In the genomic region with DNA sequence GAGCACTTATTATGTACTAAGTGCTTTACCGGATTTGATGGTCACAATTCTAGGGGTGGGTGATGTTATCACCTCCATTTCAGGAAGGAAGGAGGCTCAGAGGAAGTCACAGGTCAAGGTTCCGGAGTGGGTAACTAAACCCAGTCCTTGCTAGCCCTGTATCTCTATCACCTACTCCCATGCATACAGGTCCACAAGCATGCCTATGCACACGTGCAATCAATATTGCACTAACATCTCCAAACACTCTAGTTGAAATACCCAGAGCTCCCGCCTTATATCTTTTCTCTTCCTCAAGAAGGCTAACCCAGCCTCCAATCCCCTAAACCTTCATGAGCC, we compare ENCODE assay signal across 8 cellular contexts. TPM values are rescaled to one million over a fixed set of nuclear protein-coding genes. Genes with fewer than 3 reads are reported as not detected.
DNase-seq lines count a peak whose midpoint lies in the region; ATAC-seq and TF ChIP-seq lines count a peak whose summit lies in the region.

No MANE protein-coding gene starts in this region.

- no peak for DNase-seq in CD4-positive, alpha-beta T cell
- DNase-seq in brain microvascular endothelial cell (no peak), mesothelial cell of epicardium (ENCODE audit: low spot score in 2 of 2, unreplicated experiment in 2 of 2) (no peak), GM19240 (ENCODE audit: insufficient read length, low spot score) (no peak)
- DNase-seq in stimulated activated CD4-positive, alpha-beta T cell treated with anti-CD3 and anti-CD28 coated beads, Interleukin-2, amount 100 ng/mL, for 24 hours, result no peak

- intact Hi-C loops in CD4-positive, alpha-beta T cell (cut with DNase I, micrococcal nuclease), result no loop called here

- H3K27ac Mint-ChIP-seq in CD4-positive, alpha-beta T cell, result peak overlapping the region; percentile 98
- H3K27ac Mint-ChIP-seq in mesothelial cell of epicardium, result peak overlapping the region; percentile 99

- no peaks in the 10 kb centered on the region for H3K4me1 ChIP-seq in HUES64 (ENCODE audit: insufficient read depth, low read length)

- 75% methylated on average over 4 of the region's 4 CpGs for WGBS in HUES64

- H3K27ac ChIP-seq in CD4-positive, alpha-beta T cell (ENCODE audit: low read depth, low read length), result peak overlapping the region; percentile 91
- H3K27ac ChIP-seq in HUES64 (ENCODE audit: low read depth, low read length) (no peak overlapping the region), brain microvascular endothelial cell (peak overlapping the region; percentile 96)

- peak overlapping the region; percentile 76 for H3K9ac ChIP-seq in HUES64 (ENCODE audit: low read depth, low read length)

- H3K9me3 ChIP-seq in CD4-positive, alpha-beta T cell (ENCODE audit: control insufficient read depth, low read length), result no peaks in the 10 kb centered on the region
- no peaks in the 10 kb centered on the region for H3K9me3 ChIP-seq in HUES64 (ENCODE audit: insufficient read depth, low read depth, low read length)

- H3K27me3 ChIP-seq in CD4-positive, alpha-beta T cell (ENCODE audit: control insufficient read depth, insufficient read depth, low read length), result no peaks in the 10 kb centered on the region
- H3K27me3 ChIP-seq in HUES64 (ENCODE audit: insufficient read depth, low read length) (peaks cover 21% of the 10 kb centered on the region), brain microvascular endothelial cell (replicated peaks) (no peaks in the 10 kb centered on the region)

- no peak for TF ChIP-seq CTCF in CD4-positive, alpha-beta T cell (IDR thresholded peaks at IDR 0.05)
- TF ChIP-seq CTCF in brain microvascular endothelial cell (IDR thresholded peaks at IDR 0.05; ENCODE audit: low read depth, low read length, missing control alignments) (no peak), mesothelial cell of epicardium (IDR thresholded peaks at IDR 0.05; ENCODE audit: unreplicated experiment) (no peak)

- no peaks in the 10 kb centered on the region for H3K9me3 Mint-ChIP-seq in CD4-positive, alpha-beta T cell
- no peaks in the 10 kb centered on the region for H3K9me3 Mint-ChIP-seq in mesothelial cell of epicardium

- no peaks in the 10 kb centered on the region for H3K27me3 Mint-ChIP-seq in CD4-positive, alpha-beta T cell
- no peaks in the 10 kb centered on the region for H3K27me3 Mint-ChIP-seq in mesothelial cell of epicardium (ENCODE audit: low read depth)

- POLR2A ChIA-PET in CD4-positive, alpha-beta T cell (lab: Charles Lee), result interaction anchor here (2.5 to 5.4 kb wide), 2 partner anchors 10 to 18 kb away, joined by 13 to 38 read pairs; a partner anchor contains a TSS

- no peaks in the 10 kb centered on the region for H3K36me3 ChIP-seq in HUES64 (ENCODE audit: insufficient read depth, low read length)
- H3K36me3 ChIP-seq in brain microvascular endothelial cell (replicated peaks), result no peaks in the 10 kb centered on the region

- H3K4me3 ChIP-seq in HUES64 (ENCODE audit: low read length) (peak overlapping the region; percentile 62), brain microvascular endothelial cell (ENCODE audit: low read depth, low read length) (peak overlapping the region; percentile 59)

- in situ Hi-C loops in brain microvascular endothelial cell (cut with HindIII; ENCODE audit: low pct_ligation_motif_present, low sequenced_read_pairs), result no loop called here

- CTCF ChIA-PET in CD4-positive, alpha-beta T cell (lab: Charles Lee), result interaction anchor here (0.6 to 6.4 kb wide), 5 partner anchors 10 to 1333 kb away, joined by 4 to 40 read pairs (median 7); a partner anchor contains a TSS

- ATAC-seq in CD4-positive, alpha-beta T cell (ENCODE audit: poor library complexity), result peak; percentile 15
- ATAC-seq in HG03196 (IDR thresholded peaks at IDR 0.05; ENCODE audit: unreplicated experiment), result no peak
- ATAC-seq in HG02798 (IDR thresholded peaks at IDR 0.05; ENCODE audit: poor library complexity, unreplicated experiment), result no peak

- peaks cover 14% of the 10 kb centered on the region for H3K36me3 Mint-ChIP-seq in CD4-positive, alpha-beta T cell (ENCODE audit: low read depth)
- H3K36me3 Mint-ChIP-seq in mesothelial cell of epicardium, result no peaks in the 10 kb centered on the region

- peak overlapping the region; percentile 97 for H3K4me3 Mint-ChIP-seq in CD4-positive, alpha-beta T cell
- H3K4me3 Mint-ChIP-seq in mesothelial cell of epicardium, result peak overlapping the region; percentile 93

- H3K4me1 Mint-ChIP-seq in CD4-positive, alpha-beta T cell (ENCODE audit: low read depth), result peaks cover 55% of the 10 kb centered on the region
- peaks cover 37% of the 10 kb centered on the region for H3K4me1 Mint-ChIP-seq in mesothelial cell of epicardium

RNA-seq across cellular contexts. Expression of a gene that starts 17.8 kb away (rescaled TPM):
- 100 to 1,000 TPM; 422 to 424 TPM for total RNA-seq in CD4-positive, alpha-beta T cell
- 0.25 TPM for polyA plus RNA-seq in HUES64 (2013, experiment 1 of 2)
- polyA plus RNA-seq in HUES64 (2013, experiment 2 of 2), result 0.44 TPM
- 272 to 287 TPM (median 278 TPM) in 3 replicates for total RNA-seq in mesothelial cell of epicardium

RNA-seq across cellular contexts. Expression of a gene that starts 26.3 kb away (rescaled TPM):
- 10 to 100 TPM; 32.5 to 32.6 TPM for total RNA-seq in CD4-positive, alpha-beta T cell
- polyA plus RNA-seq in HUES64 (2013, experiment 1 of 2), result 34.4 TPM
- 45.5 TPM for polyA plus RNA-seq in HUES64 (2013, experiment 2 of 2)
- 92.8 to 100 TPM (median 96.4 TPM) in 3 replicates for total RNA-seq in mesothelial cell of epicardium

RNA-seq across cellular contexts. Expression of a gene that starts 43.6 kb away (rescaled TPM):
- under 1 TPM; 0.16 to 0.28 TPM for total RNA-seq in CD4-positive, alpha-beta T cell
- polyA plus RNA-seq in HUES64 (2013, experiment 1 of 2), result 22.8 TPM
- 22.9 TPM for polyA plus RNA-seq in HUES64 (2013, experiment 2 of 2)
- total RNA-seq in mesothelial cell of epicardium, result 6.7 to 7.5 TPM (median 6.7 TPM) in 3 replicates

RNA-seq across cellular contexts. Expression of a gene that starts 45.1 kb away (rescaled TPM):
- 1 to 10 TPM; 1.5 to 3.7 TPM for total RNA-seq in CD4-positive, alpha-beta T cell
- 15.4 TPM for polyA plus RNA-seq in HUES64 (2013, experiment 1 of 2)
- polyA plus RNA-seq in HUES64 (2013, experiment 2 of 2), result 19.3 TPM
- total RNA-seq in mesothelial cell of epicardium, result 58.0 to 64.0 TPM (median 58.7 TPM) in 3 replicates

RNA-seq across cellular contexts. Expression of a gene that starts 46.8 kb away (rescaled TPM):
- total RNA-seq in CD4-positive, alpha-beta T cell, result under 1 TPM; 0.60 to 0.70 TPM
- 17.2 TPM for polyA plus RNA-seq in HUES64 (2013, experiment 1 of 2)
- polyA plus RNA-seq in HUES64 (2013, experiment 2 of 2), result 18.8 TPM
- 15.2 to 18.1 TPM (median 16.7 TPM) in 3 replicates for total RNA-seq in mesothelial cell of epicardium
